In the genomic region with DNA sequence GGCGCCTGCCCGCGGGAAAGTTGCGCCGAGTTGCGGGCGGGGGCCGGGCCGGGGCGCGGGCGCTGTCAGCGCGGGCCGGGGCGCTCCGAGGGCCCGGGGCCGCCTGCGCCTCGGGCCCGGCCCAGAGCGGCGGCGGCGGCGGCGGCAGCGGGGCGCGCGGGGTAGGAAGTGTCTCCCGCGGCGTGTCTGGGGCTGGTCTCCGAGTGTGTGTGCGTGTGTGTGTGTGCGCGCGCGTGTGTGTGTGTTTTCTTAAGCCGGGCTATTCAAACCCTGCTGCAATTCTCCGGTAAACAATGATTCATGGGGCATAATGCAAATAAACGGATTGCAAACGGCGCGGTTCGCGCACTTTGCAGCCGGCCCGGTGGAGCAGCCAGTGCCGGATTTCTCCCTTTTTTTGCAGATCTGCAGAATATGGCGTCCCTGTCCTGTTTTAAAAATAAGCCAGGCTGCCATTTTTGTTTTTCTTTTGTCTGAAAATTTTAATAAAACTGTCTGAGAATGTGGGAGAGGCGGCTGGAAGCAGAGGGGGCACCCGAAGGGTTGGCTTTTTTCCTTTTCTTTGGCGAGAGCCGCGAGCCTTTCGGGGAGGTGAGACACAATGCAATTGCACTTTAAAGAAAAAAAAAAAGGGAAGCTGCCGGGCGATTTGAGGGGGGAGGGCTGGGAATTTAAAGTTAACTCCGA, we compare ENCODE assay signal across 8 cellular contexts. TPM values are rescaled to one million over a fixed set of nuclear protein-coding genes. Genes with fewer than 3 reads are reported as not detected.
A peak's percentile ranks its signal among the peaks of the same experiment; 100 is the strongest.
DNase-seq lines count a peak whose midpoint lies in the region; ATAC-seq and TF ChIP-seq lines count a peak whose summit lies in the region.

No MANE protein-coding gene starts in this region.

- H2BK12ac ChIP-seq in trophoblast cell (ENCODE audit: low read length) = no peak overlapping the region

- peak overlapping the region; percentile 100 for H3K9ac ChIP-seq in Loucy (ENCODE audit: low read depth, low read length, poor library complexity, severe bottlenecking)
- peak overlapping the region; percentile 88 for H3K9ac ChIP-seq in trophoblast cell (ENCODE audit: low read length)

- no peaks in the 10 kb centered on the region for H3F3A ChIP-seq in Loucy (ENCODE audit: low read depth)

- no peak for TF ChIP-seq POLR2A in uterus (IDR thresholded peaks at IDR 0.05)

- no peak for TF ChIP-seq CTCF in AG09319 (IDR thresholded peaks at IDR 0.05; ENCODE audit: low read depth, low read length)
- TF ChIP-seq CTCF in Loucy (conservative IDR thresholded peaks at IDR 0.05; ENCODE audit: low read length) = no peak
- TF ChIP-seq CTCF in heart right ventricle (IDR thresholded peaks at IDR 0.05) = no peak
- TF ChIP-seq CTCF in uterus (IDR thresholded peaks at IDR 0.05) = no peak

- H3K23ac ChIP-seq in trophoblast cell (ENCODE audit: low read length) = no peak overlapping the region

- peaks cover 39% of the 10 kb centered on the region for H4K20me1 ChIP-seq in Loucy (ENCODE audit: insufficient read depth, low read length, poor library complexity, severe bottlenecking)

- H3K14ac ChIP-seq in trophoblast cell (ENCODE audit: low read length) = peak overlapping the region; percentile 69

- H3K4ac ChIP-seq in trophoblast cell (ENCODE audit: low read depth, low read length) = peak overlapping the region; percentile 18

- H3K4me3 ChIP-seq in Loucy (ENCODE audit: low read length, poor library complexity, severe bottlenecking) (peak overlapping the region; percentile 99), heart right ventricle (peak overlapping the region; percentile 61 to 86 (median 75)), trophoblast cell (ENCODE audit: low read depth, low read length) (peak overlapping the region; percentile 78), uterus (peak overlapping the region; percentile 56 to 57)

- H4K91ac ChIP-seq in trophoblast cell (ENCODE audit: low read depth, low read length) = peak overlapping the region; percentile 76

- no peak overlapping the region for H4K12ac ChIP-seq in trophoblast cell (ENCODE audit: low read depth, low read length)

- WGBS in heart right ventricle, 2 donors = 0 to 1% methylated on average over 43 to 60 of the region's 62 CpGs
- WGBS in trophoblast cell (ENCODE audit: extremely low coverage, insufficient coverage, insufficient read length) = no CpG with 5 or more reads among the region's 62 CpGs

- H3K18ac ChIP-seq in trophoblast cell (ENCODE audit: low read length) = peak overlapping the region; percentile 68

- H3K4me1 ChIP-seq in Loucy (ENCODE audit: insufficient read depth, low read length, poor library complexity, severe bottlenecking) (peaks cover 48% of the 10 kb centered on the region), heart right ventricle (peaks cover 35 to 56% (median 53%) of the 10 kb centered on the region in 9 donors), trophoblast cell (ENCODE audit: control insufficient read depth in 1 of 2, insufficient read depth in 2 of 2, low read length in 2 of 2) (peaks cover 17 to 20% of the 10 kb centered on the region in 2 experiments), uterus (peaks cover 0 to 13% of the 10 kb centered on the region in 2 donors)

- peaks cover 25% of the 10 kb centered on the region for H3K79me1 ChIP-seq in trophoblast cell (ENCODE audit: low read length)

- peak overlapping the region; percentile 65 for H2BK120ac ChIP-seq in trophoblast cell (ENCODE audit: insufficient read depth, low read length, poor library complexity)

- no peaks in the 10 kb centered on the region for H3K9me2 ChIP-seq in Loucy (replicated peaks; ENCODE audit: low read depth, low read length)

- peak overlapping the region; percentile 10 for H4K8ac ChIP-seq in trophoblast cell (ENCODE audit: low read depth, low read length)

- peak overlapping the region; percentile 74 for H2AFZ ChIP-seq in Loucy (ENCODE audit: low read length)
- no peak overlapping the region for H2AFZ ChIP-seq in trophoblast cell (ENCODE audit: insufficient read depth, low read length, poor library complexity)

- H3K27me3 ChIP-seq in Loucy (ENCODE audit: insufficient read depth, low read length, poor library complexity, severe bottlenecking) = no peaks in the 10 kb centered on the region
- H3K27me3 ChIP-seq in heart right ventricle = no peaks in the 10 kb centered on the region
- H3K27me3 ChIP-seq in trophoblast cell (ENCODE audit: insufficient read depth, low read length) = no peaks in the 10 kb centered on the region
- H3K27me3 ChIP-seq in uterus = no peaks in the 10 kb centered on the region

- peak overlapping the region; percentile 63 for H2BK5ac ChIP-seq in trophoblast cell (ENCODE audit: low read depth, low read length, poor library complexity)

- H3K27ac ChIP-seq in heart right ventricle (peak overlapping the region; percentile 79 to 94 (median 88)), trophoblast cell (ENCODE audit: low read depth, low read length) (peak overlapping the region; percentile 88), uterus (peak overlapping the region; percentile 47 to 93)

- DNase-seq in AG09319 (ENCODE audit: extremely low read depth, low read depth) = peak; percentile 36
- DNase-seq in GM19240 (ENCODE audit: insufficient read length, low spot score) = peak; percentile 26
- DNase-seq in SW480 (ENCODE audit: low spot score) = peak; percentile 63
- peak; percentile 81 for DNase-seq in amniotic epithelial cell (ENCODE audit: low read depth)
- peak; percentile 53 to 60 for DNase-seq in heart right ventricle
- DNase-seq in trophoblast cell = peak; percentile 51 to 65
- peak; percentile 47 to 51 for DNase-seq in uterus

- no peaks in the 10 kb centered on the region for H3K9me3 ChIP-seq in Loucy (ENCODE audit: insufficient read depth, low read depth, low read length)
- H3K9me3 ChIP-seq in heart right ventricle = no peaks in the 10 kb centered on the region
- peaks cover 1% of the 10 kb centered on the region for H3K9me3 ChIP-seq in trophoblast cell (ENCODE audit: insufficient read depth, low read depth, low read length)
- H3K9me3 ChIP-seq in uterus = no peaks in the 10 kb centered on the region

- H3K36me3 ChIP-seq in Loucy (ENCODE audit: insufficient read depth, low read length) = no peaks in the 10 kb centered on the region
- peaks cover 0 to 4% (median 0%) of the 10 kb centered on the region in 9 donors for H3K36me3 ChIP-seq in heart right ventricle
- H3K36me3 ChIP-seq in trophoblast cell (ENCODE audit: control insufficient read depth in 1 of 2, insufficient read depth in 2 of 2, low read length in 2 of 2) = no peaks in the 10 kb centered on the region
- no peaks in the 10 kb centered on the region for H3K36me3 ChIP-seq in uterus

- no peak overlapping the region for H2AK5ac ChIP-seq in trophoblast cell (ENCODE audit: low read length)

- H3K4me2 ChIP-seq in Loucy (ENCODE audit: low read depth, low read length, poor library complexity, severe bottlenecking) (peak overlapping the region; percentile 96), trophoblast cell (ENCODE audit: low read length) (peak overlapping the region; percentile 85)

- H3K79me2 ChIP-seq in Loucy (ENCODE audit: insufficient read depth, low read length) (peaks cover 52% of the 10 kb centered on the region), trophoblast cell (ENCODE audit: control insufficient read depth, insufficient read depth, low read length, poor library complexity) (peaks cover 19% of the 10 kb centered on the region)

- peak; percentile 32 to 56 (median 40) for ATAC-seq in heart right ventricle

- intact Hi-C loops in heart right ventricle (cut with DNase I) = loop anchor here in 3 of 10 donors (5.0 to 10.0 kb wide), 2 partner anchors 40 to 132 kb away; no protein-coding TSS in a partner anchor
- intact Hi-C loops in uterus (cut with DNase I; ENCODE audit: low total_unique reads) = no loop called here

RNA-seq across cellular contexts. Expression of gene ZNF362, which starts 0.6 kb away (rescaled TPM):
- total RNA-seq in heart right ventricle (10 to 100 TPM; 28.5 to 39.2 (median 32.3) TPM), uterus (10 to 100 TPM in 3 of 4 donors, 1 to 10 TPM in 1; 9.2 to 45.3 (median 25.8) TPM)
- 10 to 100 TPM in 1 of 2 donors, 1 to 10 TPM in 1; 9.1 to 25.9 TPM for polyA plus RNA-seq in heart right ventricle
- polyA plus RNA-seq in trophoblast cell (2013) = 31.7 and 34.3 TPM in 2 replicates

Comparison
In these comparisons a context has a peak if more than half of its experiments do, and no peak if none do; other contexts are left out.
1. Peak in every context shown above with its lines: DNase-seq, ATAC-seq, H3K4me3 ChIP-seq and H3K27ac ChIP-seq.
2. DNase-seq: peak in every context shown above with its lines; median percentile 81 in amniotic epithelial cell; 63 in SW480; 58 in trophoblast cell; 56 in heart right ventricle; 49 in uterus; 36 in AG09319; 26 in GM19240.